19 cellular contexts compared by ENCODE assay signal in the genomic region with DNA sequence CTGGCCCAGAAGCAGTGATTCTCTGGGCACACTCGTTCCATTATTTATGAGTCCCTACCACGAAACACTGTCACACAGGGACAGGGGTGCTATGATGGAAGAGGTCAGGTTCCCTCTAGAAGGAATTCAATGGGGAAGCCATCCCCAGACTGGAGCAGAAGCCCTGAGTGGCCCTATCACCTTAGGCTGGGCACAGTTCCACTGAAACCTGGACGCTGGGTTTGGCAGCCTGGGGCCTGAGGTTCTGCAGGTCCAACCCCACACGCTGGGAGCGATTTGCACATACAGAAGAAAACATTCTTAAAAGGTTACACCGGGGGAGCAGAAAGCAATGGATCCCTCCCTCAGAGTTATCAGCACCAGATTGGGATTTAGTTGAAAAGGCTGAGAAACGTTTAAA.
A peak's percentile ranks its signal among the peaks of the same experiment; 100 is the strongest.
DNase-seq lines count a peak whose midpoint lies in the region; ATAC-seq and TF ChIP-seq lines count a peak whose summit lies in the region.
"Had no signal": no experiment of that assay in that cellular context is flagged by ENCODE, and none has a peak within 500 bp of the region (broad histone marks: within the 10 kb centered on the region; RNA-seq: fewer than 3 reads in every experiment).

No MANE protein-coding gene starts in this region.

- no peak overlapping the region for H4K5ac ChIP-seq in IMR-90 (ENCODE audit: low read depth, low read length)

- H3K9me3 Mint-ChIP-seq in activated naive CD4-positive, alpha-beta T cell treated with anti-CD3 and anti-CD28 coated beads, Interleukin-2, amount 50 U/mL, for 72 hours: no peaks in the 10 kb centered on the region
- H3K9me3 Mint-ChIP-seq: CD4-positive, alpha-beta T cell had no signal

- no peak overlapping the region for H2BK5ac ChIP-seq in IMR-90 (ENCODE audit: low read depth, low read length, poor library complexity, severe bottlenecking)

- BruUV-seq in IMR-90 (replicated peaks; lab: Mats Ljungman, UMichigan): no TSS peak

- H3K56ac ChIP-seq in IMR-90 (ENCODE audit: extremely low read depth, insufficient read depth, low read length): no peak overlapping the region

- H4K91ac ChIP-seq in IMR-90 (ENCODE audit: insufficient read depth, low read depth, low read length): no peak overlapping the region

- no peak for TF ChIP-seq EP300 in sigmoid colon (IDR thresholded peaks at IDR 0.05)

- H3K9me1 ChIP-seq in IMR-90 (ENCODE audit: insufficient read depth, low read length): no peaks in the 10 kb centered on the region

- H3K36me3 ChIP-seq in IMR-90 (ENCODE audit: control insufficient read depth, insufficient read depth, low read length) (peaks cover 10% of the 10 kb centered on the region; the same call in 1 of the 2 replicates), ascending aorta (peaks cover 9 to 19% of the 10 kb centered on the region in 2 donors), sigmoid colon (peaks cover 0 to 35% (median 2%) of the 10 kb centered on the region in 4 donors)

- in situ Hi-C loops in IMR-90 (cut with MboI; ENCODE audit: low sequenced_read_pairs): loop anchor here (10.0 kb wide), 1 partner anchor 526 kb away; no protein-coding TSS in a partner anchor

- TF ChIP-seq CTCF in IMR-90 (conservative IDR thresholded peaks at IDR 0.05; ENCODE audit: low read depth, low read length) (no peak), ascending aorta (IDR thresholded peaks at IDR 0.05) (no peak), sigmoid colon (IDR thresholded peaks at IDR 0.05) (no peak)

- POLR2A ChIA-PET in IMR-90 (lab: Charles Lee; ENCODE audit: unreplicated experiment): no interaction called here

- no peak for ATAC-seq in IMR-90 (ENCODE audit: low read depth)
- peak; percentile 92 for ATAC-seq in left lobe of liver
- ATAC-seq in GM19395 (IDR thresholded peaks at IDR 0.05; ENCODE audit: unreplicated experiment): no peak
- ATAC-seq in activated naive CD4-positive, alpha-beta T cell treated with anti-CD3 and anti-CD28 coated beads, Interleukin-2, amount 50 U/mL, for 72 hours: no peak
- ATAC-seq: CD8-positive, alpha-beta T cell had no signal

- H3K18ac ChIP-seq in IMR-90 (ENCODE audit: low read depth, low read length): no peak overlapping the region

- no peak overlapping the region for H2AK5ac ChIP-seq in IMR-90 (ENCODE audit: low read depth, low read length)

- H2AFZ ChIP-seq in IMR-90 (replicated peaks; ENCODE audit: low read length, poor library complexity): peak overlapping the region; percentile 4

- no peak overlapping the region for H2BK15ac ChIP-seq in IMR-90 (ENCODE audit: low read depth, low read length)

- peaks cover 16 to 19% of the 10 kb centered on the region in 2 donors for H3K36me3 Mint-ChIP-seq in activated naive CD4-positive, alpha-beta T cell treated with anti-CD3 and anti-CD28 coated beads, Interleukin-2, amount 50 U/mL, for 72 hours

- no peak for TF ChIP-seq POLR2A in IMR-90 (IDR thresholded peaks at IDR 0.05; ENCODE audit: low read depth, low read length)
- no peak for TF ChIP-seq POLR2A in sigmoid colon (IDR thresholded peaks at IDR 0.05)

- CTCF ChIA-PET in IMR-90 (lab: Yijun Ruan, JAX): no interaction called here

- no peak for TF ChIP-seq RAD21 in IMR-90 (IDR thresholded peaks at IDR 0.05; ENCODE audit: low read length)

- H3K27me3 ChIP-seq in IMR-90 (ENCODE audit: control insufficient read depth, insufficient read depth, low read length) (no peaks in the 10 kb centered on the region), ascending aorta (no peaks in the 10 kb centered on the region), sigmoid colon (no peaks in the 10 kb centered on the region)

- dilution Hi-C loops in IMR-90 (cut with HindIII; ENCODE audit: low sequenced_read_pairs, unreplicated experiment): no loop called here

- no peak overlapping the region for H2BK120ac ChIP-seq in IMR-90 (ENCODE audit: low read depth, low read length)

- no peak overlapping the region for H3K4me2 ChIP-seq in IMR-90 (ENCODE audit: low read depth, low read length)
- H3K4me2 ChIP-seq: BLaER1 treated with 17β-estradiol and CSF1 and Interleukin-3, amounts not matched to agents 10 nM and 100 nM had no signal

- intact Hi-C loops in IMR-90 (cut with micrococcal nuclease) (no loop called here), ascending aorta (cut with DNase I) (no loop called here), sigmoid colon (cut with DNase I) (no loop called here)

- no peak overlapping the region for H3K27ac Mint-ChIP-seq in activated naive CD4-positive, alpha-beta T cell treated with anti-CD3 and anti-CD28 coated beads, Interleukin-2, amount 50 U/mL, for 72 hours
- H3K27ac Mint-ChIP-seq: B cell; CD4-positive, alpha-beta T cell; CD8-positive, alpha-beta T cell had no signal

- no CpG with 5 or more reads among the region's 7 CpGs for WGBS in IMR-90 (ENCODE audit: extremely low coverage in 2 of 2, insufficient read length in 1 of 2), 2 experiments
- WGBS in sigmoid colon, 2 donors: 94 to 98% methylated on average over 7 of the region's 7 CpGs

- H4K8ac ChIP-seq in IMR-90 (ENCODE audit: low read depth in 2 of 2, low read length in 2 of 2): no peak overlapping the region

- peaks cover 6% of the 10 kb centered on the region; the same call in 1 of the 2 replicates for H3K9me3 ChIP-seq in IMR-90 (ENCODE audit: control insufficient read depth, insufficient read depth, low read length)
- peaks cover 0 to 5% of the 10 kb centered on the region in 2 donors for H3K9me3 ChIP-seq in ascending aorta
- no peaks in the 10 kb centered on the region for H3K9me3 ChIP-seq in sigmoid colon
- H3K9me3 ChIP-seq: Caco-2 had no signal

- H3K27ac ChIP-seq in IMR-90 (ENCODE audit: insufficient read depth, low read length) (no peak overlapping the region), ascending aorta (peak overlapping the region; percentile 14 to 61), sigmoid colon (no peak overlapping the region)
- H3K27ac ChIP-seq: BLaER1 treated with 17β-estradiol and CSF1 and Interleukin-3, amounts not matched to agents 10 nM and 100 nM; C4-2B had no signal

- H3K4me1 ChIP-seq in IMR-90 (ENCODE audit: control insufficient read depth, insufficient read depth, low read length) (no peaks in the 10 kb centered on the region), ascending aorta (no peaks in the 10 kb centered on the region), sigmoid colon (no peaks in the 10 kb centered on the region)
- H3K4me1 ChIP-seq: BLaER1 treated with 17β-estradiol and CSF1 and Interleukin-3, amounts not matched to agents 10 nM and 100 nM; Caco-2 had no signal

- no peak overlapping the region for H3K9ac ChIP-seq in IMR-90 (ENCODE audit: low read depth, low read length)
- H3K9ac ChIP-seq: BLaER1 treated with 17β-estradiol and CSF1 and Interleukin-3, amounts not matched to agents 10 nM and 100 nM had no signal

- no peaks in the 10 kb centered on the region for H3K79me1 ChIP-seq in IMR-90 (ENCODE audit: low read depth in 1 of 2, low read length in 2 of 2)

- no peaks in the 10 kb centered on the region for H4K20me1 ChIP-seq in IMR-90 (ENCODE audit: insufficient read depth, low read length)

- DNase-seq in IMR-90: no peak
- no peak for DNase-seq in ascending aorta (ENCODE audit: low spot score in 2 of 2)
- peak; percentile 69 for DNase-seq in left lobe of liver (ENCODE audit: low spot score)
- DNase-seq in sigmoid colon: peak; percentile 15
- no peak for DNase-seq in NCI-H1436 (lab: John Stamatoyannopoulos, UW)
- no peak for DNase-seq in NCI-H446 (lab: John Stamatoyannopoulos, UW)
- no peak for DNase-seq in activated naive CD4-positive, alpha-beta T cell treated with anti-CD3 and anti-CD28 coated beads, Interleukin-2, amount 50 U/mL, for 72 hours (ENCODE audit: low spot score in 2 of 2)
- DNase-seq: 8988T; AML-193; Caco-2; Calu3; CD4-positive, alpha-beta T cell; CD8-positive, alpha-beta T cell; DMS79 treated with DMSO at 0.1 percent for 48 hours; GF-D8 had no signal

- H3K23ac ChIP-seq in IMR-90 (ENCODE audit: low read depth, low read length): no peak overlapping the region

- H3K14ac ChIP-seq in IMR-90 (replicated peaks; ENCODE audit: low read depth, low read length): no peak overlapping the region

- no peak overlapping the region for H3K4me3 ChIP-seq in IMR-90 (ENCODE audit: insufficient read depth, low read depth, low read length)
- H3K4me3 ChIP-seq in ascending aorta: no peak overlapping the region
- no peak overlapping the region for H3K4me3 ChIP-seq in sigmoid colon
- H3K4me3 ChIP-seq: BLaER1 treated with 17β-estradiol and CSF1 and Interleukin-3, amounts not matched to agents 10 nM and 100 nM had no signal

- no peak overlapping the region for H2AK9ac ChIP-seq in IMR-90 (replicated peaks; ENCODE audit: low read depth, low read length, poor library complexity)

- no peak overlapping the region for H2BK20ac ChIP-seq in IMR-90 (ENCODE audit: low read depth, low read length)

- no peak overlapping the region for H3K4ac ChIP-seq in IMR-90 (ENCODE audit: low read depth, low read length)

TF ChIP-seq in IMR-90, 13 proteins besides CTCF, POLR2A, EP300 and RAD21 (continues in another document):
- no peak for TF ChIP-seq RFX5 (IDR thresholded peaks at IDR 0.05; ENCODE audit: low read depth, low read length)
- no peak for TF ChIP-seq FOS (IDR thresholded peaks at IDR 0.05; ENCODE audit: low read depth, low read length)
- no peak for TF ChIP-seq MAZ (IDR thresholded peaks at IDR 0.05; ENCODE audit: borderline replicate concordance, low read depth, low read length)
- no peak for TF ChIP-seq SMC3 (IDR thresholded peaks at IDR 0.05; ENCODE audit: low read depth, low read length)
- TF ChIP-seq MAFK (IDR thresholded peaks at IDR 0.05; ENCODE audit: low read depth, low read length): no peak
- TF ChIP-seq, protein P1, sequence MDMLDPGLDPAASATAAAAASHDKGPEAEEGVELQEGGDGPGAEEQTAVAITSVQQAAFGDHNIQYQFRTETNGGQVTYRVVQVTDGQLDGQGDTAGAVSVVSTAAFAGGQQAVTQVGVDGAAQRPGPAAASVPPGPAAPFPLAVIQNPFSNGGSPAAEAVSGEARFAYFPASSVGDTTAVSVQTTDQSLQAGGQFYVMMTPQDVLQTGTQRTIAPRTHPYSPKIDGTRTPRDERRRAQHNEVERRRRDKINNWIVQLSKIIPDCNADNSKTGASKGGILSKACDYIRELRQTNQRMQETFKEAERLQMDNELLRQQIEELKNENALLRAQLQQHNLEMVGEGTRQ (IDR thresholded peaks at IDR 0.05; ENCODE audit: low read depth, low read length): no peak
- no peak for TF ChIP-seq CHD1 (IDR thresholded peaks at IDR 0.05; ENCODE audit: low read depth, low read length)
- no peak for TF ChIP-seq ELK1 (IDR thresholded peaks at IDR 0.05; ENCODE audit: borderline replicate concordance, low read depth, low read length)
- TF ChIP-seq RCOR1 (IDR thresholded peaks at IDR 0.05; ENCODE audit: insufficient replicate concordance, low read length): no peak

Comparison
In these comparisons a context has a peak if more than half of its experiments do, and no peak if none do; other contexts are left out.
1. DNase-seq: peak in left lobe of liver (single experiment) and sigmoid colon (single experiment); none in IMR-90 (single experiment), ascending aorta (0 of 2), NCI-H1436 (single experiment), NCI-H446 (0 of 2) and activated naive CD4-positive, alpha-beta T cell treated with anti-CD3 and anti-CD28 coated beads, Interleukin-2, amount 50 U/mL, for 72 hours (0 of 2).
2. H3K27ac ChIP-seq: peak in ascending aorta (2 of 2); none in IMR-90 (single experiment) and sigmoid colon (0 of 4).